ENCODE assay signal across 1 cellular context in the genomic region with DNA sequence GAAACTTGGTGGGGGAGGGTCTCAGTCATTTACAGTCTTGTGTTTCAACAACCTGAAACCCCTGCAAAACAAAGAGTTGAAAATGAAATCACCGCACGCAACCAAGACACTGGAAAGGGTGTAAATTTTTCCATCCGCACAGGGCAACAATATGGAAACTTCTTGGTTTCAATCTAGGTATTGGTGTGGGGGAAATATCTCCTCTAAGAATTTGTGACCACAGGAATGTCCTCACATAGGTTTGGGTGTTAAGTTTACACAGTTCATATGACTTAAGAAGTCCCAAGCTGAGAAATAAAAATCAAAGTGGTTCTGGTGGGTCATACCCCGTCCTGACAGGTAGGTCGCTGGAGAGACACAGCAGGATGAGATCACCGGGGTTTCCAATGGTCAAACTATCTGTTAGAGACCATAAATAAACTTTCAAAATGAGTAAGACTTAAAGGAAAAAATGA.
TF ChIP-seq lines count a peak whose summit lies in the region.

No MANE protein-coding gene starts in this region.

TF ChIP-seq in H1, 55 proteins besides CTCF, POLR2A, EP300 and RAD21 (continued from another document):
- TF ChIP-seq PHF8 (conservative IDR thresholded peaks at IDR 0.05; ENCODE audit: low read depth, low read length) = no peak
- no peak for TF ChIP-seq SP1 (IDR thresholded peaks at IDR 0.05; ENCODE audit: low read depth, low read length)
- TF ChIP-seq KDM5A (IDR thresholded peaks at IDR 0.05; ENCODE audit: low read length) = no peak
- no peak for TF ChIP-seq CTBP2 (IDR thresholded peaks at IDR 0.05; ENCODE audit: borderline replicate concordance, insufficient read depth, insufficient read length, low read length)
